In genomic region chr2:10330700-10331032, GRCh38 we compare ENCODE assay signal across 10 cellular contexts. TPM values are rescaled to one million over a fixed set of nuclear protein-coding genes. Genes with fewer than 3 reads are reported as not detected.
DNase-seq lines count a peak whose midpoint lies in the region; ATAC-seq and TF ChIP-seq lines count a peak whose summit lies in the region.
"Had no signal": no experiment of that assay in that cellular context is flagged by ENCODE, and none has a peak within 500 bp of the region (broad histone marks: within the 10 kb centered on the region; RNA-seq: fewer than 3 reads in every experiment).

No MANE protein-coding gene starts in this region.

- peak overlapping the region; percentile 67 to 68 for H3K4me3 ChIP-seq in CD4-positive, alpha-beta memory T cell (ENCODE audit: low read length in 2 of 2)
- peak overlapping the region; percentile 57 to 60 for H3K4me3 ChIP-seq in neutrophil (ENCODE audit: low read depth in 1 of 2, low read length in 1 of 2)
- H3K4me3 ChIP-seq: mucosa of descending colon had no signal

- ATAC-seq in HG02973 (IDR thresholded peaks at IDR 0.05; ENCODE audit: unreplicated experiment), result no peak
- no peak for ATAC-seq in HG03159 (IDR thresholded peaks at IDR 0.05; ENCODE audit: unreplicated experiment)

- H3K9me3 Mint-ChIP-seq in CD4-positive, alpha-beta memory T cell, result no peaks in the 10 kb centered on the region
- peaks cover 0 to 7% (median 6%) of the 10 kb centered on the region in 3 donors for H3K9me3 Mint-ChIP-seq in IgD-negative memory B cell
- H3K9me3 Mint-ChIP-seq in chondrocyte (ENCODE audit: low read depth), result peaks cover 4% of the 10 kb centered on the region

- in situ Hi-C loops in GM13977 (cut with MboI; ENCODE audit: low pct_unique_long_range_greater_than_20kb, low sequenced_read_pairs, unreplicated experiment), result no loop called here

- TF ChIP-seq CTCF in chondrocyte (IDR thresholded peaks at IDR 0.05), result no peak
- TF ChIP-seq CTCF in neutrophil (IDR thresholded peaks at IDR 0.05), result no peak
- no peak for TF ChIP-seq CTCF in GM13977 (IDR thresholded peaks at IDR 0.05; ENCODE audit: extremely low read depth, insufficient read depth, missing control alignments)

- peak in 1 of 5 donors; percentile 46 for DNase-seq in CD4-positive, alpha-beta memory T cell
- peak; percentile 61 for DNase-seq in chondrocyte (ENCODE audit: low spot score)
- no peak for DNase-seq in GM13977 (ENCODE audit: low spot score)
- no peak for DNase-seq in DMS53 treated with DMSO at 0.1 percent for 48 hours (lab: John Stamatoyannopoulos, UW; ENCODE audit: unreplicated experiment)
- DNase-seq: NCI-H2029 treated with DMSO at 0.1 percent for 48 hours had no signal

- H3K36me3 Mint-ChIP-seq in CD4-positive, alpha-beta memory T cell, result peaks cover 10 to 15% of the 10 kb centered on the region in 2 donors
- H3K36me3 Mint-ChIP-seq in IgD-negative memory B cell (peaks cover 6% of the 10 kb centered on the region), chondrocyte (ENCODE audit: low read depth) (peaks cover 2% of the 10 kb centered on the region)

- intact Hi-C loops in CD4-positive, alpha-beta memory T cell (cut with micrococcal nuclease), result loop anchor here (1.0 to 10.0 kb wide), 6 partner anchors 25 to 206 kb away; partner anchors contain the start of genes HPCAL1 and RRM2

- H3K4me3 Mint-ChIP-seq in CD4-positive, alpha-beta memory T cell, result peak overlapping the region; percentile 89 to 96 (median 94)
- H3K4me3 Mint-ChIP-seq in IgD-negative memory B cell (peak overlapping the region; percentile 19 to 94 (median 82)), chondrocyte (ENCODE audit: unreplicated experiment) (peak overlapping the region; percentile 50)

- CTCF ChIA-PET in CD4-positive, alpha-beta memory T cell (lab: Charles Lee; ENCODE audit: partially characterized antibody), result interaction anchor here (0.7 to 9.7 kb wide), 7 partner anchors 25 to 205 kb away, joined by 3 to 150 read pairs (median 8); partner anchors contain the start of gene HPCAL1

- H3K36me3 ChIP-seq in CD4-positive, alpha-beta memory T cell (ENCODE audit: insufficient read depth, low read length), result no peaks in the 10 kb centered on the region
- H3K36me3 ChIP-seq in neutrophil, result no peaks in the 10 kb centered on the region

- no peaks in the 10 kb centered on the region for H3K9me3 ChIP-seq in CD4-positive, alpha-beta memory T cell (ENCODE audit: control insufficient read depth in 1 of 2, low read length in 2 of 2)
- H3K9me3 ChIP-seq in neutrophil, result no peaks in the 10 kb centered on the region
- H3K9me3 ChIP-seq: mucosa of descending colon had no signal

- H3K27me3 ChIP-seq in CD4-positive, alpha-beta memory T cell (ENCODE audit: insufficient read depth, low read length), result no peaks in the 10 kb centered on the region
- H3K27me3 ChIP-seq in neutrophil, result no peaks in the 10 kb centered on the region

- peak overlapping the region; percentile 81 for H3K27ac ChIP-seq in CD4-positive, alpha-beta memory T cell (ENCODE audit: low read depth, low read length)
- peak overlapping the region; percentile 93 for H3K27ac ChIP-seq in neutrophil

- peaks cover 59 to 92% (median 78%) of the 10 kb centered on the region in 4 donors for H3K4me1 Mint-ChIP-seq in CD4-positive, alpha-beta memory T cell
- H3K4me1 Mint-ChIP-seq in IgD-negative memory B cell, result peaks cover 52 to 74% (median 60%) of the 10 kb centered on the region in 3 donors
- H3K4me1 Mint-ChIP-seq in chondrocyte (ENCODE audit: low read depth), result peaks cover 64% of the 10 kb centered on the region

- POLR2A ChIA-PET in CD4-positive, alpha-beta memory T cell (lab: Charles Lee; ENCODE audit: partially characterized antibody), result interaction anchor here (1.2 to 10.2 kb wide), 9 partner anchors 15 to 118 kb away, joined by 6 to 362 read pairs (median 16); partner anchors contain the start of genes HPCAL1 and ODC1

- no peaks in the 10 kb centered on the region for H3K27me3 Mint-ChIP-seq in CD4-positive, alpha-beta memory T cell
- H3K27me3 Mint-ChIP-seq in IgD-negative memory B cell, result no peaks in the 10 kb centered on the region
- no peaks in the 10 kb centered on the region for H3K27me3 Mint-ChIP-seq in chondrocyte (ENCODE audit: low read depth)

- H3K4me1 ChIP-seq in CD4-positive, alpha-beta memory T cell (ENCODE audit: insufficient read depth, low read length), result peaks cover 82% of the 10 kb centered on the region
- H3K4me1 ChIP-seq in neutrophil (ENCODE audit: control insufficient read depth in 1 of 2, insufficient read depth in 1 of 2, low read depth in 1 of 2, low read length in 1 of 2), result peaks cover 55 to 59% of the 10 kb centered on the region in 2 experiments

- peak overlapping the region; percentile 89 to 98 (median 95) for H3K27ac Mint-ChIP-seq in CD4-positive, alpha-beta memory T cell
- H3K27ac Mint-ChIP-seq in IgD-negative memory B cell, result peak overlapping the region in 2 of 3 donors; percentile 21 to 46
- H3K27ac Mint-ChIP-seq in chondrocyte (ENCODE audit: unreplicated experiment), result peak overlapping the region; percentile 86

RNA-seq across cellular contexts. Expression of gene HPCAL1, which starts 28.0 kb away (rescaled TPM):
- 10 to 100 TPM; 77.1 to 80.7 TPM for total RNA-seq in CD4-positive, alpha-beta memory T cell
- polyA plus RNA-seq in CD4-positive, alpha-beta memory T cell, result 100 to 1,000 TPM; 100 to 114 TPM
- polyA plus RNA-seq in IgD-negative memory B cell, result 89.2 TPM
- 18.7 to 44.0 TPM (median 19.3 TPM) in 3 replicates for total RNA-seq in chondrocyte

Comparison
In these comparisons a context has a peak if more than half of its experiments do, and no peak if none do; other contexts are left out.
1. H3K27ac Mint-ChIP-seq: peak in every context shown above with its lines; median percentile 95 in CD4-positive, alpha-beta memory T cell; 86 in chondrocyte; 34 in IgD-negative memory B cell.